In the genomic region with DNA sequence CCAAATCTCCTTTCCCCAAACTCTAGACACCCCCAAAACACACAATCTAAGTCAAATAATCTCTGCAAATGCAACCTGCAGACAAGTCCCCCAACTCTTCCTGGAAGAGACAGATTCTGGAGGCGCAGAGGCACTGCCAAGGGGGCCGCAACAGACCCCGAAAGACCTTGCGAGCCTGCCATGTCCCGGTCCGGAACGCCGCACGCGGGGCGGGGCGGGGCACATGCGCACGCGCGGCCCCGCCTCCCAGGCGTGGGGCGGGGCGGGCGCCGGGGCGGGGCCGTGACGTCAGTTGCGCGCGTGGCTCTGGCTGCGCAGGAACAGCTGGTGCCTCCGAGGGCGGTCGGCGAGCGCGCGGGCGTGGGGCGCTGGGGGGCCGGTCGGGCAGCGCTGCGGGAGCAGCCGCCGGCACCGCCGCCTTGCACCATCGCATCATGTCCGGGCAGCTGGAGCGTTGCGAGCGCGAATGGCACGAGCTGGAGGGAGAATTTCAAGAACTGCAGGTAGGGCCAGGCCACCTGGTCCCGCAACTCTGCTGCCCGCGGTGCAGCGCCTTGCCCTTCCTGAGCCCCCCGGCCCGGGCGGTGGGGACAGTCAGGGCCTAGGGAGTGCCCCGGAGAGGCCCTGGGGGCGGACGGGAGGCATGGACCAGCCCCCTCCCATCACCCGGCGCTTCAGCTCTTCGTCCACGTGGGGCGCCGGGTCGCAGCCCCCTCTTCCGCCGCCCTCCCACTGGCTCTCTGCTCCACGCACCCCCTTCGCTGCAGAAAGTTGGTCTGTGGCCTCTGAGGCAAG, we compare ENCODE assay signal across 9 cellular contexts. TPM values are rescaled to one million over a fixed set of nuclear protein-coding genes. Genes with fewer than 3 reads are reported as not detected.
A peak's percentile ranks its signal among the peaks of the same experiment; 100 is the strongest.
DNase-seq lines count a peak whose midpoint lies in the region; ATAC-seq, FAIRE-seq and TF ChIP-seq lines count a peak whose summit lies in the region.
"Had no signal": no experiment of that assay in that cellular context is flagged by ENCODE, and none has a peak within 500 bp of the region (broad histone marks: within the 10 kb centered on the region; RNA-seq: fewer than 3 reads in every experiment).

Gene TMEM120B, plus strand, starts transcription at position 291 of the 795 bp plus-strand sequence. Its CDS starts 144 bp downstream, at position 435.

- in situ Hi-C loops in ACHN (cut with HindIII; ENCODE audit: low pct_ligation_motif_present, low pct_unique_long_range_greater_than_20kb, low sequenced_read_pairs): no loop called here

- peak; percentile 59 for FAIRE-seq in GM18507 (lab: Jason Lieb, UNC)
- FAIRE-seq: colon had no signal

- TF ChIP-seq POLR2A in lower leg skin (IDR thresholded peaks at IDR 0.05): peak in 1 of 2 donors; percentile 2

- H3K4me3 ChIP-seq in lower leg skin (ENCODE audit: low read depth, poor library complexity, severe bottlenecking): peak within 1 kb of the TSS; percentile 58

- intact Hi-C loops in lower leg skin (cut with DNase I; ENCODE audit: low total_unique reads): no loop called here

- WGBS in lower leg skin, 2 donors: 0 to 2% methylated on average over 23 to 24 of the region's 74 CpGs

- DNase-seq in ACHN (peak; percentile 84), GM18507 (ENCODE audit: extremely low spot score, insufficient read length, low read depth) (peak; percentile 86), NCI-H2227 treated with DMSO at 0.1 percent for 48 hours (lab: John Stamatoyannopoulos, UW) (peak; percentile 47), dermis microvascular lymphatic vessel endothelial cell (ENCODE audit: low read depth in 2 of 2) (peak; percentile 30 to 76), lower leg skin (ENCODE audit: low spot score in 2 of 2) (peak; percentile 66 to 95)
- DNase-seq in activated CD4-positive, alpha-beta T cell treated with anti-CD3 and anti-CD28 coated beads, Interleukin-2, amount 50 U/mL, for 4 hours: peak; percentile 75 to 79
- peak; percentile 58 to 84 (median 72) for DNase-seq in stimulated activated CD4-positive, alpha-beta T cell treated with anti-CD3 and anti-CD28 coated beads, TNF-alpha, amount 100 ng/mL, for 1 hour (ENCODE audit: low read depth in 3 of 3, low spot score in 1 of 3)

- no peak for TF ChIP-seq CTCF in lower leg skin (IDR thresholded peaks at IDR 0.05)

- ATAC-seq in HG02973 (IDR thresholded peaks at IDR 0.05; ENCODE audit: unreplicated experiment): peak; percentile 73

RNA-seq across cellular contexts. Expression of gene TMEM120B, which starts in this region (rescaled TPM):
- total RNA-seq in dermis microvascular lymphatic vessel endothelial cell (3.9 and 5.3 TPM in 2 replicates), lower leg skin (1 to 10 TPM; 3.5 to 7.2 (median 5.1) TPM)

Comparison
In these comparisons a context has a peak if more than half of its experiments do, and no peak if none do; other contexts are left out.
1. Peak in every context shown above with its lines: DNase-seq, ATAC-seq and H3K4me3 ChIP-seq.